Comparison of ENCODE assay signal across 1 cellular context in genomic region chr2:227653419-227653818, GRCh38.
A peak's percentile ranks its signal among the peaks of the same experiment; 100 is the strongest.
TF ChIP-seq lines count a peak whose summit lies in the region.

No MANE protein-coding gene starts in this region.

TF ChIP-seq in HepG2, 621 proteins besides CTCF, POLR2A, EP300 and RAD21 (continued from another document and continues in another):
- no peak for TF ChIP-seq LRRFIP1 (CRISPR knock-in tag; conservative IDR thresholded peaks at IDR 0.05)
- TF ChIP-seq ZNF510 (CRISPR knock-in tag; IDR thresholded peaks at IDR 0.05; ENCODE audit: low read depth): no peak
- TF ChIP-seq ZKSCAN8 (CRISPR knock-in tag; IDR thresholded peaks at IDR 0.05; ENCODE audit: borderline replicate concordance): no peak
- TF ChIP-seq SCMH1 (CRISPR knock-in tag; IDR thresholded peaks at IDR 0.05; ENCODE audit: borderline replicate concordance): no peak
- no peak for TF ChIP-seq HINFP (CRISPR knock-in tag; IDR thresholded peaks at IDR 0.05; ENCODE audit: low read depth)
- no peak for TF ChIP-seq ZNF574 (CRISPR knock-in tag; IDR thresholded peaks at IDR 0.05)
- no peak for TF ChIP-seq ZNF430 (CRISPR knock-in tag; IDR thresholded peaks at IDR 0.05)
- 0 out of 4 replicates have a peak, but pooled peaks of 1 of the 2 experiments have one; percentile 30 for TF ChIP-seq NR2F1 (CRISPR knock-in tag; IDR thresholded peaks at IDR 0.05)
- no peak for TF ChIP-seq SP4 (CRISPR knock-in tag; IDR thresholded peaks at IDR 0.05)
- TF ChIP-seq ZNF274 (CRISPR knock-in tag; IDR thresholded peaks at IDR 0.05): no peak
- TF ChIP-seq ZNF782 (CRISPR knock-in tag; IDR thresholded peaks at IDR 0.05; ENCODE audit: borderline replicate concordance): no peak
- no peak for TF ChIP-seq TEAD2 (CRISPR knock-in tag; IDR thresholded peaks at IDR 0.05)
- TF ChIP-seq NCOA5 (CRISPR knock-in tag; IDR thresholded peaks at IDR 0.05): no peak
- no peak for TF ChIP-seq ZNF597 (CRISPR knock-in tag; IDR thresholded peaks at IDR 0.05)
- TF ChIP-seq NFE2L1 (CRISPR knock-in tag; IDR thresholded peaks at IDR 0.05; ENCODE audit: borderline replicate concordance): no peak
- TF ChIP-seq PATZ1 (CRISPR knock-in tag; IDR thresholded peaks at IDR 0.05): no peak
- no peak for TF ChIP-seq ZNF460 (CRISPR knock-in tag; IDR thresholded peaks at IDR 0.05; ENCODE audit: borderline replicate concordance)
- no peak for TF ChIP-seq ZNF432 (CRISPR knock-in tag; IDR thresholded peaks at IDR 0.05; ENCODE audit: borderline replicate concordance)
- TF ChIP-seq FOXO4 (CRISPR knock-in tag; conservative IDR thresholded peaks at IDR 0.05): no peak
- no peak for TF ChIP-seq ZNF709 (CRISPR knock-in tag; IDR thresholded peaks at IDR 0.05)
- no peak for TF ChIP-seq ZNF775 (CRISPR knock-in tag; IDR thresholded peaks at IDR 0.05; ENCODE audit: borderline replicate concordance)
- no peak for TF ChIP-seq ZFP36 (IDR thresholded peaks at IDR 0.05; ENCODE audit: borderline replicate concordance, low read depth, low read length, partially characterized antibody)
- TF ChIP-seq MZF1 (CRISPR knock-in tag; IDR thresholded peaks at IDR 0.05; ENCODE audit: borderline replicate concordance): no peak
- TF ChIP-seq TERF1 (CRISPR knock-in tag; IDR thresholded peaks at IDR 0.05): no peak
- no peak for TF ChIP-seq EEA1 (CRISPR knock-in tag; IDR thresholded peaks at IDR 0.05; ENCODE audit: borderline replicate concordance)
- no peak for TF ChIP-seq ZFP41 (CRISPR knock-in tag; IDR thresholded peaks at IDR 0.05; ENCODE audit: borderline replicate concordance)
- no peak for TF ChIP-seq SATB2 (CRISPR knock-in tag; IDR thresholded peaks at IDR 0.05)
- no peak for TF ChIP-seq ETS1 (CRISPR knock-in tag; IDR thresholded peaks at IDR 0.05)
- TF ChIP-seq MXI1 (IDR thresholded peaks at IDR 0.05; ENCODE audit: borderline replicate concordance, low read depth, low read length): no peak
- TF ChIP-seq ZNF513 (CRISPR knock-in tag; conservative IDR thresholded peaks at IDR 0.05): no peak
- TF ChIP-seq ZNF326 (CRISPR knock-in tag; IDR thresholded peaks at IDR 0.05; ENCODE audit: borderline replicate concordance): no peak
- no peak for TF ChIP-seq ZNF329 (CRISPR knock-in tag; IDR thresholded peaks at IDR 0.05; ENCODE audit: low read depth)
- no peak for TF ChIP-seq RFX3 (CRISPR knock-in tag; IDR thresholded peaks at IDR 0.05)
- TF ChIP-seq MTF2 (CRISPR knock-in tag; IDR thresholded peaks at IDR 0.05; ENCODE audit: borderline replicate concordance): no peak
- TF ChIP-seq ZSCAN20 (CRISPR knock-in tag; IDR thresholded peaks at IDR 0.05; ENCODE audit: borderline replicate concordance): no peak
- TF ChIP-seq HDAC6 (IDR thresholded peaks at IDR 0.05; ENCODE audit: low read depth, low read length): no peak
- no peak for TF ChIP-seq ZNF563 (CRISPR knock-in tag; IDR thresholded peaks at IDR 0.05)
- no peak for TF ChIP-seq ZNF275 (CRISPR knock-in tag; IDR thresholded peaks at IDR 0.05; ENCODE audit: borderline replicate concordance)
- TF ChIP-seq ZNF607 (CRISPR knock-in tag; IDR thresholded peaks at IDR 0.05; ENCODE audit: borderline replicate concordance): no peak
- no peak for TF ChIP-seq NKX3-1 (CRISPR knock-in tag; IDR thresholded peaks at IDR 0.05)
- no peak for TF ChIP-seq BATF2 (CRISPR knock-in tag; IDR thresholded peaks at IDR 0.05)
- no peak for TF ChIP-seq ZBTB10 (CRISPR knock-in tag; IDR thresholded peaks at IDR 0.05; ENCODE audit: borderline replicate concordance)
